Comparison of ENCODE assay signal across 8 cellular contexts in the genomic region with DNA sequence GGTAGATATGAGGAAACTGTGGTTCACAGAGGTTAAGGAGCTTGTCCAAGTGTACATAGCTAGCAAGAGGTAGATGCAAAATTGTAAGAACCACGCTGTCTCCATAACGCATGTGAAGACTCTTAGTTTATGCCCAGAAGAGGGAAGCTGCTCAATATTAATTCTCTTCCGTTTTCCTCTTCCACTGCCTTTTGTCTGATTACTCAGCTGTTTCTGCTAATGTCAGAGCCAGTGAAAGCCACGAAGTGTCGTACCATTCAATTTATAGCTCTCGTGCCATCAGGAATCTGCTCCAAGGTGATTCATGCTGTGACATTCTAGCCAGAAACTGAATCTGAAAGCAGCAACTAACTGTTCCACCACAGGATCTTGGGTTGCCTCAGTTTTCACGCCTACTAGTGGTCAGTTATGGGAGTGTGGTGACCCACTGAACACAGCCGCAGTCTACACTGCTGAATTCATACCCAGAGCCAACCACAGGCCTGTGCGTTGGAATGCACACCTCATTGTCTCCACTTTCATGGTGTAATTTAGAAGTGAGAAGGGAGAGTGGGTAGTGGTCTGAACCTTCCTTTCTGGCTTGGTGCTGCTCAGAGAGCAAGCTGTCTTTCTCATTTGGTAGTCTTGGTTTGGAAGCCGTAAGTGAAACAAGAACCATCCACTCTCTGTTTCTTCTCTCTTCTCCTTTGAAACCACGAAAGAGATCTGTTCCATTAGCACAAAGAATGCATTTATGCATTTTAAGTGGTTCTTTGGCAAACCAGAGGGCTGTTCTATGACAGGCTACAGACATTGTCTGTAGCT.
DNase-seq lines count a peak whose midpoint lies in the region; ATAC-seq lines count a peak whose summit lies in the region.

No MANE protein-coding gene starts in this region.

- peak overlapping the region; percentile 11 to 90 (median 79) for H3K4me3 Mint-ChIP-seq in CD8-positive, alpha-beta memory T cell
- peak overlapping the region; percentile 81 for H3K4me3 Mint-ChIP-seq in activated naive CD8-positive, alpha-beta T cell treated with anti-CD3 and anti-CD28 coated beads, Interleukin-2, amount 10 ng/mL, durations not matched to agents 7 days and 5 days

- no peaks in the 10 kb centered on the region for H3K9me3 ChIP-seq in CD8-positive, alpha-beta memory T cell (ENCODE audit: low read length)

- DNase-seq in CD8-positive, alpha-beta memory T cell: peak; percentile 9 to 67 (median 26)
- peak; percentile 38 for DNase-seq in SK-N-DZ (ENCODE audit: low spot score)
- peak; percentile 70 for DNase-seq in activated naive CD8-positive, alpha-beta T cell treated with anti-CD3 and anti-CD28 coated beads, Interleukin-2, amount 10 ng/mL, durations not matched to agents 7 days and 5 days
- DNase-seq in hepatic stellate cell (ENCODE audit: low spot score): peak; percentile 77
- peak; percentile 18 for DNase-seq in smooth muscle cell of the brain vasculature (ENCODE audit: low read depth, low spot score)
- no peak for DNase-seq in DMS79 (lab: John Stamatoyannopoulos, UW)

- no peaks in the 10 kb centered on the region for H3K36me3 Mint-ChIP-seq in CD8-positive, alpha-beta memory T cell
- no peaks in the 10 kb centered on the region for H3K36me3 Mint-ChIP-seq in activated naive CD8-positive, alpha-beta T cell treated with anti-CD3 and anti-CD28 coated beads, Interleukin-2, amount 10 ng/mL, durations not matched to agents 7 days and 5 days

- H3K27ac Mint-ChIP-seq in CD8-positive, alpha-beta memory T cell: peak overlapping the region in 5 of 8 donors; percentile 24 to 88 (median 69)
- peak overlapping the region; percentile 81 for H3K27ac Mint-ChIP-seq in activated naive CD8-positive, alpha-beta T cell treated with anti-CD3 and anti-CD28 coated beads, Interleukin-2, amount 10 ng/mL, durations not matched to agents 7 days and 5 days

- POLR2A ChIA-PET in CD8-positive, alpha-beta memory T cell (lab: Charles Lee): interaction anchor here (0.6 kb wide), 1 partner anchor 521 kb away, joined by 8 read pairs; no protein-coding TSS in a partner anchor
- POLR2A ChIA-PET in activated naive CD8-positive, alpha-beta T cell treated with anti-CD3 and anti-CD28 coated beads, Interleukin-2, amount 10 ng/mL, durations not matched to agents 7 days and 5 days (lab: Charles Lee): interaction anchor here (0.6 to 1.2 kb wide), 2 partner anchors 58 to 75 kb away, joined by 3 to 6 read pairs; partner anchors contain the start of gene NAP1L1

- H3K36me3 ChIP-seq in CD8-positive, alpha-beta memory T cell (ENCODE audit: insufficient read depth, low read length): no peaks in the 10 kb centered on the region

- no peak overlapping the region for H3K4me3 ChIP-seq in CD8-positive, alpha-beta memory T cell (ENCODE audit: low read length)

- ATAC-seq in GM19395 (IDR thresholded peaks at IDR 0.05; ENCODE audit: unreplicated experiment) (peak; percentile 98), HG03442 (IDR thresholded peaks at IDR 0.05; ENCODE audit: unreplicated experiment) (peak; percentile 96)
- peak; percentile 96 for ATAC-seq in activated naive CD8-positive, alpha-beta T cell treated with anti-CD3 and anti-CD28 coated beads, Interleukin-2, amount 10 ng/mL, durations not matched to agents 7 days and 5 days (ENCODE audit: low read depth)

- peaks cover 8% of the 10 kb centered on the region for H3K4me1 ChIP-seq in CD8-positive, alpha-beta memory T cell (ENCODE audit: insufficient read depth, low read length)

- H3K27me3 ChIP-seq in CD8-positive, alpha-beta memory T cell (ENCODE audit: insufficient read depth, low read length, poor library complexity, severe bottlenecking): no peaks in the 10 kb centered on the region

- no peak overlapping the region for H3K27ac ChIP-seq in CD8-positive, alpha-beta memory T cell (ENCODE audit: low read depth, low read length)

- no peaks in the 10 kb centered on the region for H3K9me3 Mint-ChIP-seq in CD8-positive, alpha-beta memory T cell
- H3K9me3 Mint-ChIP-seq in activated naive CD8-positive, alpha-beta T cell treated with anti-CD3 and anti-CD28 coated beads, Interleukin-2, amount 10 ng/mL, durations not matched to agents 7 days and 5 days: peaks cover 2% of the 10 kb centered on the region

- CTCF ChIA-PET in CD8-positive, alpha-beta memory T cell (lab: Charles Lee): interaction anchor here (0.6 to 1.9 kb wide), 13 partner anchors 9 to 438 kb away, joined by 3 to 6 read pairs (median 3); partner anchors contain the start of genes BBS10 and OSBPL8

- H3K27me3 Mint-ChIP-seq in CD8-positive, alpha-beta memory T cell: no peaks in the 10 kb centered on the region
- H3K27me3 Mint-ChIP-seq in activated naive CD8-positive, alpha-beta T cell treated with anti-CD3 and anti-CD28 coated beads, Interleukin-2, amount 10 ng/mL, durations not matched to agents 7 days and 5 days: peaks cover 4% of the 10 kb centered on the region

- H3K4me1 Mint-ChIP-seq in CD8-positive, alpha-beta memory T cell: peaks cover 9 to 18% (median 10%) of the 10 kb centered on the region in 3 donors
- peaks cover 17% of the 10 kb centered on the region for H3K4me1 Mint-ChIP-seq in activated naive CD8-positive, alpha-beta T cell treated with anti-CD3 and anti-CD28 coated beads, Interleukin-2, amount 10 ng/mL, durations not matched to agents 7 days and 5 days
